Comparison of ENCODE assay signal across 11 cellular contexts in the genomic region with DNA sequence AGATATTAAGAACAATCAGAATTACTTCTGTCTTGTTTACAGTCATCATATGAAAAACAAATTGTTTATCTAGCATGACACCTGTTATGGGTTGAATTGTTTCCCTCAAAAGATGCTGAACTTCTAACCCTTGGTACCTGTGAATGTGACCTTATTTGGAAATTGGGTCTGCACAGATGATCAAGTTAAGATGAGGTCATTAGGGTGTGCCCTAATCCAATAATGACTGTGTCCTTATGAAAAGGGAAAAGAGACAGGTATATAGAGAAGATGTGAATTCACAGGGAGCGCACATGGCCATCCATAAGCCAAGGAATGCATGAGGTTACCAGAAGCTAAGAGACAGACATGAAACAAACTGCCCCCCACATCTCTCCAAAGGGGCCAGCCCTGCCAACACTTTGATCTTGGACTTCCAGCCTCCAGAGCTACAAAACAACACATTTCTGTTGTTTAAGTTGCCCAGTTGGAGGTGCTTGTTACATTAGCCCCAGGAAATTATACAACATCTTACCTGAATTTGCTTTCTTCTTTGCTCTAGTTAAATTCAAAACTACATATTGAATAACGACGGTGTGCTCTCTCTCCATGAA. TPM values are rescaled to one million over a fixed set of nuclear protein-coding genes. Genes with fewer than 3 reads are reported as not detected.
DNase-seq lines count a peak whose midpoint lies in the region; ATAC-seq and TF ChIP-seq lines count a peak whose summit lies in the region.
"Had no signal": no experiment of that assay in that cellular context is flagged by ENCODE, and none has a peak within 500 bp of the region (broad histone marks: within the 10 kb centered on the region; RNA-seq: fewer than 3 reads in every experiment).

No MANE protein-coding gene starts in this region.

- H3K4me3 ChIP-seq in PC-3 (ENCODE audit: low read length), result no peak overlapping the region
- H3K4me3 ChIP-seq in BE2C (ENCODE audit: low read depth, low read length), result no peak overlapping the region

- TF ChIP-seq CTCF in PC-3 (conservative IDR thresholded peaks at IDR 0.05; ENCODE audit: low read depth, low read length) (no peak), endothelial cell (IDR thresholded peaks at IDR 0.05; ENCODE audit: unreplicated experiment) (no peak), BE2C (IDR thresholded peaks at IDR 0.05; ENCODE audit: low read depth, low read length) (no peak)

- no TSS peak for BruUV-seq in PC-3 (replicated peaks; lab: Mats Ljungman, UMichigan)

- no peak overlapping the region; the same call in 1 of the 2 replicates for H3K9ac ChIP-seq in PC-3 (ENCODE audit: low read length)

- no peaks in the 10 kb centered on the region for H3K27me3 ChIP-seq in PC-3 (ENCODE audit: low read length)
- no peaks in the 10 kb centered on the region for H3K27me3 ChIP-seq in BE2C

- peak overlapping the region; percentile 68 for H3K27ac ChIP-seq in PC-3 (ENCODE audit: low read length)

- intact Hi-C loops in activated naive CD4-positive, alpha-beta T cell treated with anti-CD3 and anti-CD28 coated beads for 36 hours (cut with micrococcal nuclease), result loop anchor here (5.0 to 10.0 kb wide), 2 partner anchors 228 to 746 kb away; a partner anchor contains a TSS
- intact Hi-C loops in PC-3 (cut with micrococcal nuclease), result loop anchor here (2.0 to 5.0 kb wide), 4 partner anchors 18 to 178 kb away; a partner anchor contains a TSS
- intact Hi-C loops in left cardiac atrium (cut with DNase I), result loop anchor here in 1 of 2 donors (5.0 kb wide), 1 partner anchor 107 kb away; no protein-coding TSS in a partner anchor

- no peak overlapping the region for H2AFZ ChIP-seq in PC-3 (ENCODE audit: low read length)

- peaks cover 2% of the 10 kb centered on the region for H3K36me3 Mint-ChIP-seq in activated naive CD4-positive, alpha-beta T cell treated with anti-CD3 and anti-CD28 coated beads for 36 hours (ENCODE audit: low read depth)
- peaks cover 4 to 23% of the 10 kb centered on the region in 2 donors for H3K36me3 Mint-ChIP-seq in activated naive CD4-positive, alpha-beta T cell treated with anti-CD3 and anti-CD28 coated beads, Interleukin-2, amount 50 U/mL, for 72 hours
- no peaks in the 10 kb centered on the region for H3K36me3 Mint-ChIP-seq in endothelial cell (ENCODE audit: low read depth, unreplicated experiment)

- H3K4me2 ChIP-seq in PC-3 (ENCODE audit: low read length), result peak overlapping the region; percentile 26; the same call in 1 of the 2 replicates

- H3K9me3 ChIP-seq in PC-3 (ENCODE audit: low read length) (no peaks in the 10 kb centered on the region), BE2C (no peaks in the 10 kb centered on the region)

- no peak for ATAC-seq in activated naive CD4-positive, alpha-beta T cell treated with anti-CD3 and anti-CD28 coated beads, Interleukin-2, amount 50 U/mL, for 72 hours
- ATAC-seq in PC-3 (peak; percentile 8), HG03045 (IDR thresholded peaks at IDR 0.05; ENCODE audit: unreplicated experiment) (no peak), left cardiac atrium (no peak)
- no peak for ATAC-seq in stimulated activated naive CD8-positive, alpha-beta T cell treated with anti-CD3 and anti-CD28 coated beads, Interleukin-15, amount 100 ng/mL, for 72 hours

- no peaks in the 10 kb centered on the region for H3K9me2 ChIP-seq in PC-3 (replicated peaks; ENCODE audit: low read length)

- POLR2A ChIA-PET in PC-3 (lab: Charles Lee; ENCODE audit: unreplicated experiment), result no interaction called here

- peaks cover 58% of the 10 kb centered on the region for H3K4me1 Mint-ChIP-seq in activated naive CD4-positive, alpha-beta T cell treated with anti-CD3 and anti-CD28 coated beads for 36 hours (ENCODE audit: low read depth)
- peaks cover 15% of the 10 kb centered on the region for H3K4me1 Mint-ChIP-seq in endothelial cell (ENCODE audit: unreplicated experiment)
- peaks cover 85% of the 10 kb centered on the region for H3K4me1 Mint-ChIP-seq in stimulated activated naive CD8-positive, alpha-beta T cell treated with anti-CD3 and anti-CD28 coated beads, Interleukin-15, amount 100 ng/mL, for 72 hours

- peaks cover 27% of the 10 kb centered on the region for H3K79me2 ChIP-seq in PC-3 (ENCODE audit: low read length)

- no peaks in the 10 kb centered on the region; the same call in 1 of the 2 replicates for H3K36me3 ChIP-seq in PC-3 (ENCODE audit: low read depth, low read length)
- H3K36me3 ChIP-seq in BE2C, result no peaks in the 10 kb centered on the region

- H3K9me3 Mint-ChIP-seq in activated naive CD4-positive, alpha-beta T cell treated with anti-CD3 and anti-CD28 coated beads for 36 hours, result no peaks in the 10 kb centered on the region
- peaks cover 0 to 7% of the 10 kb centered on the region in 2 donors for H3K9me3 Mint-ChIP-seq in activated naive CD4-positive, alpha-beta T cell treated with anti-CD3 and anti-CD28 coated beads, Interleukin-2, amount 50 U/mL, for 72 hours
- H3K9me3 Mint-ChIP-seq in endothelial cell (ENCODE audit: unreplicated experiment), result no peaks in the 10 kb centered on the region
- peaks cover 5 to 7% of the 10 kb centered on the region in 2 donors for H3K9me3 Mint-ChIP-seq in stimulated activated naive CD8-positive, alpha-beta T cell treated with anti-CD3 and anti-CD28 coated beads, Interleukin-15, amount 100 ng/mL, for 72 hours

- no peaks in the 10 kb centered on the region for H3K27me3 Mint-ChIP-seq in activated naive CD4-positive, alpha-beta T cell treated with anti-CD3 and anti-CD28 coated beads for 36 hours (ENCODE audit: low read depth)
- H3K27me3 Mint-ChIP-seq in endothelial cell (ENCODE audit: unreplicated experiment), result peaks cover 10% of the 10 kb centered on the region
- no peaks in the 10 kb centered on the region for H3K27me3 Mint-ChIP-seq in stimulated activated naive CD8-positive, alpha-beta T cell treated with anti-CD3 and anti-CD28 coated beads, Interleukin-15, amount 100 ng/mL, for 72 hours

- H3K4me1 ChIP-seq in PC-3 (ENCODE audit: insufficient read depth, low read length) (peaks cover 48% of the 10 kb centered on the region), BE2C (peaks cover 17% of the 10 kb centered on the region)

- no peak for DNase-seq in activated naive CD4-positive, alpha-beta T cell treated with anti-CD3 and anti-CD28 coated beads for 36 hours
- no peak for DNase-seq in activated naive CD4-positive, alpha-beta T cell treated with anti-CD3 and anti-CD28 coated beads, Interleukin-2, amount 50 U/mL, for 72 hours (ENCODE audit: low spot score in 2 of 2)
- DNase-seq in PC-3 (peak; percentile 61), endothelial cell (ENCODE audit: low spot score) (no peak), BE2C (no peak), left cardiac atrium (no peak)
- DNase-seq in stimulated activated naive CD8-positive, alpha-beta T cell treated with anti-CD3 and anti-CD28 coated beads, Interleukin-15, amount 100 ng/mL, for 72 hours, result no peak
- DNase-seq: activated naive CD4-positive, alpha-beta T cell treated with anti-CD3 and anti-CD28 coated beads, Interleukin-2, amount 50 U/mL, for 16 hours; cerebellar nuclear complex; NCI-H69 had no signal

- peaks cover 22% of the 10 kb centered on the region for H4K20me1 ChIP-seq in PC-3 (ENCODE audit: low read length)

- H3K4me3 Mint-ChIP-seq in activated naive CD4-positive, alpha-beta T cell treated with anti-CD3 and anti-CD28 coated beads for 36 hours, result peak overlapping the region; percentile 5
- H3K4me3 Mint-ChIP-seq in endothelial cell (ENCODE audit: unreplicated experiment), result peak overlapping the region; percentile 28
- H3K4me3 Mint-ChIP-seq in stimulated activated naive CD8-positive, alpha-beta T cell treated with anti-CD3 and anti-CD28 coated beads, Interleukin-15, amount 100 ng/mL, for 72 hours, result peak overlapping the region; percentile 87 to 99

- no peak overlapping the region for H3K27ac Mint-ChIP-seq in activated naive CD4-positive, alpha-beta T cell treated with anti-CD3 and anti-CD28 coated beads for 36 hours
- H3K27ac Mint-ChIP-seq in activated naive CD4-positive, alpha-beta T cell treated with anti-CD3 and anti-CD28 coated beads, Interleukin-2, amount 50 U/mL, for 72 hours, result peak overlapping the region in 1 of 2 donors; percentile 56
- H3K27ac Mint-ChIP-seq in endothelial cell (ENCODE audit: unreplicated experiment), result no peak overlapping the region
- peak overlapping the region in 1 of 2 donors; percentile 4 for H3K27ac Mint-ChIP-seq in stimulated activated naive CD8-positive, alpha-beta T cell treated with anti-CD3 and anti-CD28 coated beads, Interleukin-15, amount 100 ng/mL, for 72 hours

- CTCF ChIA-PET in activated naive CD4-positive, alpha-beta T cell treated with anti-CD3 and anti-CD28 coated beads for 36 hours (lab: Charles Lee), result interaction anchor here (1.6 to 11.4 kb wide), 4 partner anchors 29 to 175 kb away, joined by 3 to 125 read pairs (median 61); no protein-coding TSS in a partner anchor
- CTCF ChIA-PET in PC-3 (lab: Charles Lee), result interaction anchor here (1.2 kb wide), 1 partner anchor 109 kb away, joined by 3 read pairs; no protein-coding TSS in a partner anchor

- H3F3A ChIP-seq in PC-3 (ENCODE audit: low read length, unreplicated experiment), result peaks cover 8% of the 10 kb centered on the region

RNA-seq across cellular contexts. Expression of a gene that starts 2.3 kb away (rescaled TPM):
- 10 to 100 TPM; 71.4 to 73.8 TPM for total RNA-seq in activated naive CD4-positive, alpha-beta T cell treated with anti-CD3 and anti-CD28 coated beads for 36 hours
- total RNA-seq in activated naive CD4-positive, alpha-beta T cell treated with anti-CD3 and anti-CD28 coated beads, Interleukin-2, amount 50 U/mL, for 72 hours, result 10 to 100 TPM; 46.0 to 96.5 TPM
- total RNA-seq in PC-3 (2014; rRNA removed) (312 and 339 TPM in 2 replicates), endothelial cell (ENCODE audit: unreplicated experiment) (34.6 TPM), left cardiac atrium (10 to 100 TPM; 27.2 to 27.4 TPM)
- 102 TPM for polyA plus RNA-seq in BE2C (2012; ENCODE audit: insufficient read depth, insufficient read length, low read depth)

Comparison
In these comparisons a context has a peak if more than half of its experiments do, and no peak if none do; other contexts are left out.
1. H3K4me3 Mint-ChIP-seq: peak in every context shown above with its lines; median percentile 93 in stimulated activated naive CD8-positive, alpha-beta T cell treated with anti-CD3 and anti-CD28 coated beads, Interleukin-15, amount 100 ng/mL, for 72 hours; 28 in endothelial cell; 5 in activated naive CD4-positive, alpha-beta T cell treated with anti-CD3 and anti-CD28 coated beads for 36 hours.